In the genomic region with DNA sequence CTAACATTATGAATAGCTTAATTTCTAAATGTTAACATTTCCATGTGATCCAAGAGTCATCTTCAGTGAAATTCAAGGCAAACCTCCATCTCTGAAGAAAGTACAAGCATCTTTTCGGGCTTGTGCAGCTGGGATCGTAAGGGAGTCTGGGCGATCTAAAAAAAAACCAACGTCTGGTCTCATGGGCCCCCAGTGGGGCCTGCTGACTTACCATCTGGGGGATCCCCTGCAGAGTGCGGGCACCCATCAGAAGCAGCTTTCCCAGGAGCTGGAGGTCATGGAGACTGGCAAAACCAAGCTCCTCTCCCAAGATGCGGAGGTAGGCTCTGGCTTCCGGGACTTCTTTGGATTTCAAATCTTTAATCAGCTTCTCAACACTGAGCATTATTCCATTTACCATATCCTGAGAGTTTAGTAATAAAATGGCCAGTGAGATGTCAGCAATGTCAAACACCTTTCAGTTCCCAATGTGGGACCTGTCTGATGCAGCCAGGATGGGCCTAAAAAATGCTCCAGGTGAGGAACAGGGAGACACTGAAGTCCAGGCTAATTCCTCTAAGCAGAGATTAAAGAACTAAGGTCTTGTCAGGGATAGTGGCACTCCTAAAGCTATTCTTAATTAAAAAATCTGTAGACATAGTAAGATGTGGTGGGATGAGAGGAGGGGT, we compare ENCODE assay signal across 28 cellular contexts. TPM values are rescaled to one million over a fixed set of nuclear protein-coding genes. Genes with fewer than 3 reads are reported as not detected.
"Had no signal": no experiment of that assay in that cellular context is flagged by ENCODE, and none has a peak within 500 bp of the region (broad histone marks: within the 10 kb centered on the region; RNA-seq: fewer than 3 reads in every experiment).

No MANE protein-coding gene starts in this region.

- H3K27me3 Mint-ChIP-seq: stimulated activated memory B cell treated with anti-CD40 and anti-IgM and Interleukin-4, amounts not matched to agents 10 μg/mL and 1 μg/mL and 100 μg/mL, for 72 hours had no signal

- H3K27me3 ChIP-seq: hepatocyte, left lung, pancreas, sigmoid colon, spleen, thyroid gland, transverse colon, upper lobe of left lung, vagina had no signal

- H3K4me3 ChIP-seq: hepatocyte, left lung, lower lobe of right lung, pancreas, prostate gland, sigmoid colon, spleen, thyroid gland, transverse colon, upper lobe of left lung, vagina had no signal

- H3K4me1 Mint-ChIP-seq: naive thymus-derived CD8-positive, alpha-beta T cell; nephron; neural crest cell; stimulated activated memory B cell treated with anti-CD40 and anti-IgM and Interleukin-4, amounts not matched to agents 10 μg/mL and 1 μg/mL and 100 μg/mL, for 72 hours; stimulated activated naive CD8-positive, alpha-beta T cell treated with anti-CD3 and anti-CD28 coated beads, Interleukin-15, amount 100 ng/mL, for 72 hours had no signal

- H3K4me3 Mint-ChIP-seq: naive thymus-derived CD8-positive, alpha-beta T cell; nephron; neural crest cell; stimulated activated memory B cell treated with anti-CD40 and anti-IgM and Interleukin-4, amounts not matched to agents 10 μg/mL and 1 μg/mL and 100 μg/mL, for 72 hours; stimulated activated naive CD8-positive, alpha-beta T cell treated with anti-CD3 and anti-CD28 coated beads, Interleukin-15, amount 100 ng/mL, for 72 hours had no signal

- H3K4me1 ChIP-seq: left lung, lower lobe of right lung, pancreas, prostate gland, sigmoid colon, spleen, thyroid gland, transverse colon, upper lobe of left lung, vagina had no signal

- H3K27ac Mint-ChIP-seq: naive thymus-derived CD8-positive, alpha-beta T cell; nephron; stimulated activated memory B cell treated with anti-CD40 and anti-IgM and Interleukin-4, amounts not matched to agents 10 μg/mL and 1 μg/mL and 100 μg/mL, for 72 hours; stimulated activated naive CD8-positive, alpha-beta T cell treated with anti-CD3 and anti-CD28 coated beads, Interleukin-15, amount 100 ng/mL, for 72 hours had no signal

- H3K9me3 ChIP-seq: left lung, lower lobe of right lung, pancreas, prostate gland, sigmoid colon, spleen, thyroid gland, transverse colon, upper lobe of left lung, vagina had no signal

- DNase-seq: kidney glomerular epithelial cell; left cardiac atrium; left lung; lower lobe of right lung; mammary epithelial cell; mesenchymal stem cell; naive thymus-derived CD8-positive, alpha-beta T cell; nucleus accumbens; pancreas; retina; right cardiac atrium; sigmoid colon; small intestine; spleen; stimulated activated CD4-positive, alpha-beta T cell treated with anti-CD3 and anti-CD28 coated beads, Interleukin-4, amount 100 ng/mL, for 4 hours; stimulated activated CD8-positive, alpha-beta memory T cell treated with anti-CD3 and anti-CD28 coated beads, Interleukin-4, amount 100 ng/mL, for 48 hours; stimulated activated naive CD4-positive, alpha-beta T cell treated with Interleukin-2 at 50 U/mL for 16 hours; stimulated activated naive CD8-positive, alpha-beta T cell treated with anti-CD3 and anti-CD28 coated beads, Interleukin-15, amount 100 ng/mL, for 72 hours; substantia nigra; thyroid gland; transverse colon; upper lobe of left lung had no signal

- H3K36me3 Mint-ChIP-seq: stimulated activated memory B cell treated with anti-CD40 and anti-IgM and Interleukin-4, amounts not matched to agents 10 μg/mL and 1 μg/mL and 100 μg/mL, for 72 hours had no signal

- H3K4me2 ChIP-seq: hepatocyte had no signal

- H3K36me3 ChIP-seq: left lung, lower lobe of right lung, pancreas, prostate gland, sigmoid colon, spleen, thyroid gland, transverse colon, upper lobe of left lung, vagina had no signal

- H3K27ac ChIP-seq: hepatocyte, left lung, lower lobe of right lung, pancreas, prostate gland, sigmoid colon, spleen, thyroid gland, transverse colon, upper lobe of left lung, vagina had no signal

- ATAC-seq: left cardiac atrium; left lung; lower lobe of right lung; naive thymus-derived CD8-positive, alpha-beta T cell; pancreas; right cardiac atrium; stimulated activated memory B cell treated with anti-CD40 and anti-IgM and Interleukin-4, amounts not matched to agents 10 μg/mL and 1 μg/mL and 100 μg/mL, for 72 hours; stimulated activated naive CD8-positive, alpha-beta T cell treated with anti-CD3 and anti-CD28 coated beads, Interleukin-15, amount 100 ng/mL, for 72 hours had no signal

RNA-seq across cellular contexts. Expression of gene APOB, which starts 19.0 kb away (rescaled TPM):
- total RNA-seq: mammary epithelial cell; naive thymus-derived CD8-positive, alpha-beta T cell; vagina had no signal
